18 cellular contexts compared by ENCODE assay signal in the genomic region with DNA sequence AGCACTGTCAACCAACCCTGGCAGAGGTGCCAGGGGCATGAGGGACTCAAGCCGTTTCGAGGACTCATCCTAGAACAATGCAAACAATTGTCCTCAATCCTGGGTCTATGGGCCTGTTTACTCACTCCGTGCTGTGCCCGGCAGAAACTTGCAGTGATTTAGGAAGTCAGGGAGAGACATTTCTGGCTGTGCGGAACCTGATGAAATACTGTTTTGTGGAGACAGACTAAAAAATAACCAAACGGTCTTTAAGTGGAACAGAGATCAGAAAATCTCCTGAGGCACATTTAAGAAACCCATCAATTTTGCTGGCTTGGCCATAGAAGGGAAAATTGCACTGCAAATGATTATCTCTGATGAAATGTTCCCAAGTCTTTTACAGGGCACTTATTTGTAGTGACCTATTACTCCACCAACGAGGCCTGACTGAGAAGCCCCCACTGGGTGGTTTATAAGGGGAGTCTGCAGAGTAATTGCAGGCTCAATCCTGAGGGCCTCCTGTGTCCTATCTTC.
DNase-seq lines count a peak whose midpoint lies in the region; ATAC-seq and TF ChIP-seq lines count a peak whose summit lies in the region.
"Had no signal": no experiment of that assay in that cellular context is flagged by ENCODE, and none has a peak within 500 bp of the region (broad histone marks: within the 10 kb centered on the region; RNA-seq: fewer than 3 reads in every experiment).

No MANE protein-coding gene starts in this region.

- CTCF ChIA-PET in T-cell (lab: Charles Lee): no interaction called here

- H3K9me3 Mint-ChIP-seq in T-cell: no peaks in the 10 kb centered on the region
- H3K9me3 Mint-ChIP-seq: activated T-helper 1 cell treated with anti-CD3 and anti-CD28 coated beads, Interleukin-12 subunit alpha, Interleukin-12 subunit beta, Interleukin-2, Interleukin-4 antibody, amounts not matched to agents 30 ng/mL and 10 ng/mL and 1 ng/mL, durations not matched to agents 14 hours and 24 hours and 36 hours; WTC11 had no signal

- DNase-seq in NCI-H510A (lab: John Stamatoyannopoulos, UW) (peak; percentile 4), NCI-H510A treated with DMSO at 0.1 percent for 48 hours (lab: John Stamatoyannopoulos, UW) (no peak), fibroblast of mammary gland (ENCODE audit: low read depth) (peak; percentile 2), occipital lobe (lab: John Stamatoyannopoulos, UW) (peak; percentile 22), SIG-M5 treated with dmso at 0.1 percent for 504 hours (lab: John Stamatoyannopoulos, UW; ENCODE audit: unreplicated experiment) (no peak), T-cell (no peak), NCI-H1417 treated with DMSO at 0.1 percent for 48 hours (lab: John Stamatoyannopoulos, UW) (no peak)
- DNase-seq: effector CD4-positive, alpha-beta T cell; HCEC 1CT; Karpas-422; left cardiac atrium; NCI-H1105 treated with DMSO at 0.1 percent for 48 hours; NCI-H2171 treated with DMSO at 0.1 percent for 48 hours; stimulated activated CD4-positive, alpha-beta T cell treated with anti-CD3 and anti-CD28 coated beads, Interleukin-2, amount 100 ng/mL, for 24 hours; T-helper 1 cell had no signal

- H3K27me3 Mint-ChIP-seq in T-cell: peaks cover 0 to 2% of the 10 kb centered on the region in 2 donors

- no peak overlapping the region for H3K4me3 ChIP-seq in fibroblast of mammary gland (ENCODE audit: control insufficient read depth, low read depth, low read length)

- no peak for ATAC-seq in T-cell (replicated peaks in 1 of 4)
- no peak for ATAC-seq in HG03571 (IDR thresholded peaks at IDR 0.05; ENCODE audit: unreplicated experiment)
- ATAC-seq: WTC11 had no signal

- no peaks in the 10 kb centered on the region for H3K36me3 Mint-ChIP-seq in T-cell
- H3K36me3 Mint-ChIP-seq: WTC11 had no signal

- no peak for TF ChIP-seq CTCF in fibroblast of mammary gland (conservative IDR thresholded peaks at IDR 0.05; ENCODE audit: control insufficient read depth, insufficient read depth, low read depth, low read length)

- H3K27ac Mint-ChIP-seq in T-cell: no peak overlapping the region
- H3K27ac Mint-ChIP-seq: activated T-helper 1 cell treated with anti-CD3 and anti-CD28 coated beads, Interleukin-12 subunit alpha, Interleukin-12 subunit beta, Interleukin-2, Interleukin-4 antibody, amounts not matched to agents 30 ng/mL and 10 ng/mL and 1 ng/mL, durations not matched to agents 14 hours and 24 hours and 36 hours; WTC11 had no signal

- POLR2A ChIA-PET in T-cell (lab: Charles Lee): interaction anchor here in 1 of 2 donors (0.6 kb wide), 1 partner anchor 1389 kb away, joined by 3 read pairs; no protein-coding TSS in a partner anchor

- H3K4me3 Mint-ChIP-seq in T-cell: no peak overlapping the region
- H3K4me3 Mint-ChIP-seq: activated T-helper 1 cell treated with anti-CD3 and anti-CD28 coated beads, Interleukin-12 subunit alpha, Interleukin-12 subunit beta, Interleukin-2, Interleukin-4 antibody, amounts not matched to agents 30 ng/mL and 10 ng/mL and 1 ng/mL, durations not matched to agents 14 hours and 24 hours and 36 hours; WTC11 had no signal

- no peaks in the 10 kb centered on the region for H3K4me1 Mint-ChIP-seq in T-cell
- H3K4me1 Mint-ChIP-seq: WTC11 had no signal

Comparison
In these comparisons a context has a peak if more than half of its experiments do, and no peak if none do; other contexts are left out.
1. DNase-seq: peak in NCI-H510A (single experiment), fibroblast of mammary gland (single experiment) and occipital lobe (single experiment); none in NCI-H510A treated with DMSO at 0.1 percent for 48 hours (single experiment), SIG-M5 treated with dmso at 0.1 percent for 504 hours (single experiment), T-cell (0 of 34) and NCI-H1417 treated with DMSO at 0.1 percent for 48 hours (single experiment).